ENCODE assay signal across 1 cellular context in genomic region chr11:1382831-1383607, GRCh38.
A peak's percentile ranks its signal among the peaks of the same experiment; 100 is the strongest.
TF ChIP-seq lines count a peak whose summit lies in the region.

No MANE protein-coding gene starts in this region.

TF ChIP-seq in H1, 55 proteins besides CTCF, POLR2A, EP300 and RAD21 (continued from another document):
- 0 out of 2 replicates have a peak, but pooled peaks have one; percentile 68 for TF ChIP-seq RBBP5 (IDR thresholded peaks at IDR 0.05; ENCODE audit: borderline replicate concordance, low read depth, low read length)
- no peak for TF ChIP-seq SRF (IDR thresholded peaks at IDR 0.05; ENCODE audit: low read depth, low read length)
- no peak for TF ChIP-seq SUZ12 (IDR thresholded peaks at IDR 0.05; ENCODE audit: low read length)
- TF ChIP-seq PHF8 (conservative IDR thresholded peaks at IDR 0.05; ENCODE audit: low read depth, low read length) = peak; percentile 52
- no peak for TF ChIP-seq HDAC2 (IDR thresholded peaks at IDR 0.05; ENCODE audit: borderline replicate concordance in 1 of 2, low read depth in 2 of 2, low read length in 2 of 2)
- peak; percentile 71 for TF ChIP-seq KDM4A (IDR thresholded peaks at IDR 0.05; ENCODE audit: low read depth, low read length, severe bottlenecking)
- no peak for TF ChIP-seq ATF2 (IDR thresholded peaks at IDR 0.05; ENCODE audit: low read length)
- peak; percentile 67 for TF ChIP-seq CREB1 (IDR thresholded peaks at IDR 0.05)
- peak; percentile 24; the same call in 1 of the 2 replicates for TF ChIP-seq MAX (IDR thresholded peaks at IDR 0.05)
- no peak for TF ChIP-seq CTBP2 (IDR thresholded peaks at IDR 0.05; ENCODE audit: borderline replicate concordance, insufficient read depth, insufficient read length, low read length)
- TF ChIP-seq EZH2 (IDR thresholded peaks at IDR 0.05; ENCODE audit: low read depth, low read length, severe bottlenecking) = no peak
- TF ChIP-seq NRF1 (IDR thresholded peaks at IDR 0.05; ENCODE audit: low read depth, low read length) = no peak
